In genomic region chr20:63859166-63859699, GRCh38 we compare ENCODE assay signal across 14 cellular contexts. TPM values are rescaled to one million over a fixed set of nuclear protein-coding genes. Genes with fewer than 3 reads are reported as not detected.
DNase-seq lines count a peak whose midpoint lies in the region; ATAC-seq and TF ChIP-seq lines count a peak whose summit lies in the region.
"Had no signal": no experiment of that assay in that cellular context is flagged by ENCODE, and none has a peak within 500 bp of the region (broad histone marks: within the 10 kb centered on the region; RNA-seq: fewer than 3 reads in every experiment).

No MANE protein-coding gene starts in this region.

- H3K36me3 ChIP-seq in WERI-Rb-1 (no peaks in the 10 kb centered on the region), iPS-20b (ENCODE audit: insufficient read depth, low read depth, low read length) (0 out of 2 replicates have a peak, but pooled peaks cover 14% of the 10 kb centered on the region), testis (ENCODE audit: low read depth, missing control alignments) (no peaks in the 10 kb centered on the region)

- no peak for TF ChIP-seq POLR2A in testis (IDR thresholded peaks at IDR 0.05)

- peak overlapping the region; percentile 62; the same call in 1 of the 2 replicates for H3K9ac ChIP-seq in iPS-20b (ENCODE audit: low read depth, low read length)
- H3K9ac ChIP-seq: GM23248 had no signal

- peak; percentile 26 for DNase-seq in GM13977 (ENCODE audit: low spot score)
- no peak for DNase-seq in WERI-Rb-1
- DNase-seq in testis = no peak
- DNase-seq in NK-92 (lab: John Stamatoyannopoulos, UW; ENCODE audit: unreplicated experiment) = no peak
- no peak for DNase-seq in NCI-H128 (lab: John Stamatoyannopoulos, UW; ENCODE audit: unreplicated experiment)
- DNase-seq: activated CD4-positive, alpha-beta T cell treated with anti-CD3 and anti-CD28 coated beads, Interleukin-2, amount 50 U/mL, for 4 hours; anterior cingulate cortex; NCI-H1092 had no signal

- TF ChIP-seq CTCF in GM13977 (IDR thresholded peaks at IDR 0.05; ENCODE audit: extremely low read depth, insufficient read depth, missing control alignments) (no peak), WERI-Rb-1 (IDR thresholded peaks at IDR 0.05; ENCODE audit: low read depth, low read length) (no peak), testis (IDR thresholded peaks at IDR 0.05) (no peak)

- H3K27ac ChIP-seq in WERI-Rb-1 = peak overlapping the region; percentile 61; the same call in 1 of the 2 replicates
- no peak overlapping the region for H3K27ac ChIP-seq in iPS-20b (ENCODE audit: low read length)
- H3K27ac ChIP-seq in skin epidermis = peak overlapping the region in 18 of 21 experiments; percentile 5 to 78 (median 54)
- peak overlapping the region in 1 of 2 donors; percentile 59 for H3K27ac ChIP-seq in testis
- H3K27ac ChIP-seq: GM23248 had no signal

- in situ Hi-C loops in GM13977 (cut with MboI; ENCODE audit: low pct_unique_long_range_greater_than_20kb, low sequenced_read_pairs, unreplicated experiment) = loop anchor here (5.0 kb wide), 1 partner anchor 152 kb away; the partner anchor contains the start of genes ARFRP1 and ZGPAT

- 43 to 53% methylated on average over 6 to 7 of the region's 7 CpGs for WGBS in testis, 2 donors

- ATAC-seq in GM18861 (IDR thresholded peaks at IDR 0.05; ENCODE audit: unreplicated experiment) = no peak

- H3K27me3 ChIP-seq in WERI-Rb-1 (ENCODE audit: insufficient read depth, low read depth, severe bottlenecking) (no peaks in the 10 kb centered on the region), iPS-20b (ENCODE audit: insufficient read depth, low read length) (no peaks in the 10 kb centered on the region; the same call in 1 of the 2 replicates), testis (no peaks in the 10 kb centered on the region)

- H3K9me3 ChIP-seq in WERI-Rb-1 (ENCODE audit: severe bottlenecking) = no peaks in the 10 kb centered on the region
- H3K9me3 ChIP-seq in iPS-20b (ENCODE audit: insufficient read depth, low read depth, low read length) = no peaks in the 10 kb centered on the region
- no peaks in the 10 kb centered on the region for H3K9me3 ChIP-seq in testis

- intact Hi-C loops in testis (cut with DNase I; ENCODE audit: low total_unique reads) = loop anchor here (5.0 kb wide), 1 partner anchor 72 kb away; no protein-coding TSS in a partner anchor

- H3K4me3 ChIP-seq in WERI-Rb-1 (ENCODE audit: low read depth, low read length) (no peak overlapping the region), iPS-20b (ENCODE audit: low read length) (peak overlapping the region; percentile 13; the same call in 1 of the 2 replicates), skin epidermis (no peak overlapping the region), testis (no peak overlapping the region)
- H3K4me3 ChIP-seq: GM23248 had no signal

- H3K4me1 ChIP-seq in iPS-20b (ENCODE audit: insufficient read depth, low read length) (peaks cover 35% of the 10 kb centered on the region), testis (peaks cover 62% of the 10 kb centered on the region)

RNA-seq across cellular contexts. Expression of gene ABHD16B, which starts 2.1 kb away (rescaled TPM):
- total RNA-seq in testis = 10 to 100 TPM; 13.8 to 20.9 TPM
- 10.8 TPM for polyA plus RNA-seq in testis (ENCODE audit: insufficient read depth, low read depth, low replicate concordance)
- total RNA-seq: epithelial cell of proximal tubule, GM23248, kidney epithelial cell had no signal
- polyA plus RNA-seq: GM23248 had no signal

RNA-seq across cellular contexts. Expression of gene TPD52L2, which starts 5.8 kb away (rescaled TPM):
- total RNA-seq in testis = 100 to 1,000 TPM; 100 to 132 TPM
- 89.9 TPM for polyA plus RNA-seq in testis (ENCODE audit: insufficient read depth, low read depth, low replicate concordance)

RNA-seq across cellular contexts. Expression of gene ZBTB46, which starts 28.2 kb away (rescaled TPM):
- total RNA-seq in testis = 10 to 100 TPM; 12.5 to 15.4 TPM
- polyA plus RNA-seq in testis (ENCODE audit: insufficient read depth, low read depth, low replicate concordance) = 5.2 TPM

RNA-seq across cellular contexts. Expression of gene DNAJC5, which starts 35.7 kb away (rescaled TPM):
- total RNA-seq in testis = 10 to 100 TPM; 58.2 to 64.8 TPM
- polyA plus RNA-seq in testis (ENCODE audit: insufficient read depth, low read depth, low replicate concordance) = 35.6 TPM
